In the genomic region with DNA sequence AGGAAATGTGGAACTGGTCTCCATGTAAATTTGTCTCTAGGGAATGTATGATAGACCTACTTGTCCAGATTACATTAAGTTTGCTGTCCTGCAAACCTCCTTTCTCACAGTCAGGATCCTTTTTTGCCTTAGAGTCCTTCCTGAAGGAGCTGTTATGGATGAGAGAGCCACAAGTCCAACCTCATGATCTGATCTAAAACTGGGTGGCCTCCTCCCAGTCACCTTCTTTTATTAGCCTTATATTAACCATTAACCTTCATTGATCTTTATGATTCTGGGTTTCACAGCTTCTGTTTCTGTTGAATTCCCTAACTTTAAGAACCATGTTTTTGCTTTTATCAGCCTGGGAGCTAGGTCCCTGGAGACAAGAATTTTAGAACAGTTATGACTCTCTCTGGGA, we compare ENCODE assay signal across 23 cellular contexts.
"Had no signal": no experiment of that assay in that cellular context is flagged by ENCODE, and none has a peak within 500 bp of the region (broad histone marks: within the 10 kb centered on the region; RNA-seq: fewer than 3 reads in every experiment).

No MANE protein-coding gene starts in this region.

- H3K4me3 Mint-ChIP-seq: dendritic cell treated with granulocyte-macrophage colony-stimulating factor and Interleukin-4, amounts not matched to agents 40 ng/mL and 50 ng/mL, for 4 days; effector memory CD8-positive, alpha-beta T cell; memory B cell; mesothelial cell of epicardium; natural killer cell; neural crest cell; type B pancreatic cell had no signal

- H3K4me3 ChIP-seq: esophagus muscularis mucosa, gastrocnemius medialis, heart right ventricle, pancreas, psoas muscle, uterus had no signal

- H3K27ac ChIP-seq: epithelial cell of prostate, esophagus muscularis mucosa, gastrocnemius medialis, heart right ventricle, pancreas, psoas muscle, uterus had no signal

- H3K4me1 Mint-ChIP-seq: neural crest cell had no signal

- ATAC-seq: effector memory CD8-positive, alpha-beta T cell; gastrocnemius medialis; left colon; natural killer cell; psoas muscle; sciatic nerve had no signal

- H3K36me3 Mint-ChIP-seq: natural killer cell had no signal

- H3K27ac Mint-ChIP-seq: dendritic cell treated with granulocyte-macrophage colony-stimulating factor and Interleukin-4, amounts not matched to agents 40 ng/mL and 50 ng/mL, for 4 days; memory B cell; mesothelial cell of epicardium; natural killer cell; type B pancreatic cell had no signal

- H3K27me3 Mint-ChIP-seq: dendritic cell treated with granulocyte-macrophage colony-stimulating factor and Interleukin-4, amounts not matched to agents 40 ng/mL and 50 ng/mL, for 4 days; effector memory CD8-positive, alpha-beta T cell; memory B cell; type B pancreatic cell had no signal

- H3K4me1 ChIP-seq: uterus had no signal

- H3K9me3 Mint-ChIP-seq: dendritic cell treated with granulocyte-macrophage colony-stimulating factor and Interleukin-4, amounts not matched to agents 40 ng/mL and 50 ng/mL, for 4 days; effector memory CD8-positive, alpha-beta T cell; memory B cell; mesothelial cell of epicardium; natural killer cell; neural crest cell; type B pancreatic cell had no signal

- H3K27me3 ChIP-seq: esophagus muscularis mucosa, gastrocnemius medialis, heart right ventricle, pancreas, uterus had no signal

- H3K9me3 ChIP-seq: esophagus muscularis mucosa, gastrocnemius medialis, heart right ventricle, pancreas, psoas muscle, uterus had no signal

- H3K36me3 ChIP-seq: pancreas, uterus had no signal

- DNase-seq: cerebellar nuclear complex; effector memory CD8-positive, alpha-beta T cell; gastrocnemius medialis; heart right ventricle; hypothalamus; left colon; natural killer cell; nucleus accumbens; pancreas; psoas muscle; retina; stimulated activated CD4-positive, alpha-beta T cell treated with anti-CD3 and anti-CD28 coated beads, Interleukin-2, amount 100 ng/mL, for 24 hours; stimulated activated CD4-positive, alpha-beta T cell treated with anti-CD3 and anti-CD28 coated beads, Interleukin-4, amount 100 ng/mL, for 4 hours; stimulated activated naive CD4-positive, alpha-beta T cell treated with Interleukin-2 at 50 U/mL for 16 hours; uterus had no signal
